Comparison of ENCODE assay signal across 8 cellular contexts in the genomic region with DNA sequence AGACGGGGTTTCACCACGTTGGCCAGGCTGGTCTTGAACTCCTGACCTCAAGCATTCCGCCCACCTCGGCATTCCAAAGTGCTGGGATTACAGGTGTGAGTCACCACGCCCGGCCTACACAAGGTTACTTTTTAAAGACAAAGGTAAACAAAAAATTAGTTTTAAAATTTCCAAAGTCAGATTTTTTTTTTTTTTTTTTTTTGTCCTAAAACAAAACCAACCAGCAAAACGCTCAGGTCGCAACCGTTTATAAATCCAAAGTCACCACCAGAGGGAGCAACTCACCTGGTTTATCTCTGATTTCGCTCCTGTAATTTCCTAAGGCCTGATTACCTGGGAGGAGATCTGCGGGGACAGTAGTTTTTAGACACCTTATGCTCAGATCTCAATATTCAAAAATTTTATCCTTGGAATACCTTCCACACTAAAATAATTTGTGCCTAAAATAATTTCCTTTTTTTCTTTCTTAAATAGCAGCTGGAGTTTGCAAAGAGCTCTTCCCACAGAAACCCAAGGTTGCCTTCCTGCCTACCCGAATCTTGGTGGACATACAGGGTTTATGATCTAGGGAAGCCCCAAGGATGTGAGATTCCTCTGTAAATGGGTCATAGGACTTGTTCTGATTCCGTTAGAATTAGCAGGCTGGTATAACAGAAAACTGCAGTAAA. TPM values are rescaled to one million over a fixed set of nuclear protein-coding genes. Genes with fewer than 3 reads are reported as not detected.
A peak's percentile ranks its signal among the peaks of the same experiment; 100 is the strongest.
DNase-seq lines count a peak whose midpoint lies in the region; ATAC-seq and TF ChIP-seq lines count a peak whose summit lies in the region.

No MANE protein-coding gene starts in this region.

- H3K9ac ChIP-seq in colonic mucosa (ENCODE audit: low read depth in 2 of 2, low read length in 2 of 2) = no peak overlapping the region

- peaks cover 0 to 40% (median 26%) of the 10 kb centered on the region in 7 donors for H3K27me3 ChIP-seq in heart right ventricle
- H3K27me3 ChIP-seq in colonic mucosa = no peaks in the 10 kb centered on the region
- H3K27me3 ChIP-seq in vagina = no peaks in the 10 kb centered on the region

- 33 to 34% methylated on average over 13 of the region's 13 CpGs for WGBS in heart right ventricle, 2 donors

- DNase-seq in heart right ventricle = no peak
- DNase-seq in cardiac septum (ENCODE audit: low spot score) = no peak
- peak; percentile 3 for DNase-seq in MV-4-11 (lab: John Stamatoyannopoulos, UW)
- DNase-seq in SKM-1 (lab: John Stamatoyannopoulos, UW; ENCODE audit: unreplicated experiment) = peak; percentile 58
- peak; percentile 55 for DNase-seq in colonic mucosa
- DNase-seq in midbrain (lab: John Stamatoyannopoulos, UW) = peak; percentile 11
- DNase-seq in vagina (ENCODE audit: extremely low spot score in 2 of 2) = no peak

- TF ChIP-seq POLR2A in vagina (IDR thresholded peaks at IDR 0.05) = no peak

- TF ChIP-seq CTCF in heart right ventricle (IDR thresholded peaks at IDR 0.05) (peak in 8 of 9 donors; percentile 28 to 66 (median 60)), colonic mucosa (IDR thresholded peaks at IDR 0.05) (peak; percentile 54), vagina (IDR thresholded peaks at IDR 0.05) (peak in 1 of 3 experiments; percentile 27)

- peaks cover 0 to 6% (median 0%) of the 10 kb centered on the region in 11 donors for H3K9me3 ChIP-seq in heart right ventricle
- no peaks in the 10 kb centered on the region for H3K9me3 ChIP-seq in colonic mucosa
- H3K9me3 ChIP-seq in vagina = no peaks in the 10 kb centered on the region

- no peaks in the 10 kb centered on the region for H3K36me3 ChIP-seq in heart right ventricle
- H3K36me3 ChIP-seq in colonic mucosa = no peaks in the 10 kb centered on the region
- no peaks in the 10 kb centered on the region for H3K36me3 ChIP-seq in vagina

- intact Hi-C loops in heart right ventricle (cut with DNase I) (loop anchor here in 1 of 10 donors (5.0 kb wide), 1 partner anchor 376 kb away; no protein-coding TSS in a partner anchor), cardiac septum (cut with DNase I) (no loop called here), colonic mucosa (cut with DNase I) (no loop called here), vagina (cut with DNase I) (no loop called here)

- no peak overlapping the region for H3K4me3 ChIP-seq in heart right ventricle
- H3K4me3 ChIP-seq in colonic mucosa = no peak overlapping the region
- H3K4me3 ChIP-seq in vagina = no peak overlapping the region

- H3K27ac ChIP-seq in heart right ventricle (no peak overlapping the region), colonic mucosa (no peak overlapping the region), vagina (no peak overlapping the region)

- ATAC-seq in heart right ventricle (no peak), GM21737 (IDR thresholded peaks at IDR 0.05; ENCODE audit: unreplicated experiment) (no peak)

- H3K4me1 ChIP-seq in heart right ventricle = peaks cover 0 to 6% (median 0%) of the 10 kb centered on the region in 9 donors
- H3K4me1 ChIP-seq in colonic mucosa = no peaks in the 10 kb centered on the region
- no peaks in the 10 kb centered on the region for H3K4me1 ChIP-seq in vagina

RNA-seq across cellular contexts. Expression of a gene that starts 19.8 kb away (rescaled TPM):
- total RNA-seq in heart right ventricle = 1 to 10 TPM in 4 of 10 donors, under 1 TPM in 6; 0.35 to 6.0 (median 0.99) TPM
- polyA plus RNA-seq in heart right ventricle = 10 to 100 TPM in 1 of 2 donors, not detected in 1; 12.4 TPM
- 2.6 TPM for total RNA-seq in cardiac septum
- total RNA-seq in colonic mucosa = 1 to 10 TPM in 1 of 2 donors, not detected in 1; 1.4 TPM
- total RNA-seq in vagina = 0.98 TPM

RNA-seq across cellular contexts. Expression of a gene that starts 29.1 kb away (rescaled TPM):
- total RNA-seq in heart right ventricle (not detected), cardiac septum (not detected), colonic mucosa (not detected), vagina (not detected)
- polyA plus RNA-seq in heart right ventricle = not detected

Comparison
In these comparisons a context has a peak if more than half of its experiments do, and no peak if none do; other contexts are left out.
1. DNase-seq: peak in MV-4-11 (single experiment), SKM-1 (single experiment), colonic mucosa (single experiment) and midbrain (single experiment); none in heart right ventricle (0 of 2), cardiac septum (single experiment) and vagina (0 of 2).